ENCODE assay signal across 8 cellular contexts in genomic region chr19:10295305-10295846, GRCh38. TPM values are rescaled to one million over a fixed set of nuclear protein-coding genes. Genes with fewer than 3 reads are reported as not detected.
DNase-seq lines count a peak whose midpoint lies in the region; ATAC-seq and TF ChIP-seq lines count a peak whose summit lies in the region.

No MANE protein-coding gene starts in this region.

- peaks cover 28% of the 10 kb centered on the region for H3K36me3 Mint-ChIP-seq in Calu3 (ENCODE audit: insufficient read depth, unreplicated experiment)

- H3K9me3 Mint-ChIP-seq in Calu3 (ENCODE audit: low read depth, unreplicated experiment) = no peaks in the 10 kb centered on the region

- BruUV-seq in Calu3 (replicated peaks; lab: Mats Ljungman, UMichigan) = no TSS peak

- peak overlapping the region; percentile 62 for H3K4me3 Mint-ChIP-seq in Calu3 (ENCODE audit: low read depth, unreplicated experiment)

- peaks cover 10 to 61% (median 28%) of the 10 kb centered on the region in 12 donors for H3K4me1 ChIP-seq in heart left ventricle

- WGBS in heart left ventricle, 4 donors = 1 to 4% (median 2%) methylated on average over 18 to 48 of the region's 48 CpGs

- no peaks in the 10 kb centered on the region for H3K36me3 ChIP-seq in heart left ventricle

- DNase-seq in Calu3 (peak; percentile 49), heart left ventricle (peak in 2 of 5 donors; percentile 37 to 68), NCI-H146 (lab: John Stamatoyannopoulos, UW) (no peak), NCI-H748 (lab: John Stamatoyannopoulos, UW; ENCODE audit: unreplicated experiment) (no peak), NCI-H2107 treated with DMSO at 0.1 percent for 48 hours (lab: John Stamatoyannopoulos, UW; ENCODE audit: unreplicated experiment) (no peak)
- peak; percentile 76 for DNase-seq in activated CD8-positive, alpha-beta memory T cell treated with anti-CD3 and anti-CD28 coated beads for 24 hours
- DNase-seq in stimulated activated CD4-positive, alpha-beta T cell treated with anti-CD3 and anti-CD28 coated beads, Interleukin-4, amount 100 ng/mL, for 4 hours = peak; percentile 44 to 62

- no peaks in the 10 kb centered on the region for H3K9me3 ChIP-seq in heart left ventricle

- peak; percentile 40 for ATAC-seq in HG03196 (IDR thresholded peaks at IDR 0.05; ENCODE audit: unreplicated experiment)
- ATAC-seq in heart left ventricle = peak in 1 of 4 donors; percentile 3

- no peak for TF ChIP-seq POLR2A in heart left ventricle (IDR thresholded peaks at IDR 0.05)

- TF ChIP-seq CTCF in Calu3 (IDR thresholded peaks at IDR 0.05; ENCODE audit: unreplicated experiment) (no peak), heart left ventricle (IDR thresholded peaks at IDR 0.05) (peak in 1 of 12 donors; percentile 20)

- H3K27ac Mint-ChIP-seq in Calu3 (ENCODE audit: unreplicated experiment) = no peak overlapping the region

- peak overlapping the region in 10 of 12 donors; percentile 9 to 51 (median 27) for H3K4me3 ChIP-seq in heart left ventricle

- intact Hi-C loops in Calu3 (cut with micrococcal nuclease; ENCODE audit: unreplicated experiment) = no loop called here
- intact Hi-C loops in heart left ventricle (cut with DNase I) = no loop called here

- peaks cover 22% of the 10 kb centered on the region for H3K27me3 Mint-ChIP-seq in Calu3 (ENCODE audit: unreplicated experiment)

- H3K27ac ChIP-seq in heart left ventricle = no peak overlapping the region

- H3K4me1 Mint-ChIP-seq in Calu3 (ENCODE audit: low read depth, unreplicated experiment) = peaks cover 4% of the 10 kb centered on the region

- CTCF ChIA-PET in Calu3 (lab: Charles Lee) = interaction anchor here (0.7 kb wide), 1 partner anchor 25 kb away, joined by 5 read pairs; the partner anchor contains the start of gene ICAM1

- peaks cover 36 to 97% (median 67%) of the 10 kb centered on the region in 9 donors for H3K27me3 ChIP-seq in heart left ventricle

RNA-seq across cellular contexts. Expression of gene ICAM5, which starts 5.6 kb away (rescaled TPM):
- total RNA-seq in Calu3 (2022) (0.61 and 1.3 TPM in 2 replicates), heart left ventricle (under 1 TPM in 7 of 9 donors, not detected in 2; 0.19 to 0.98 (median 0.34) TPM)
- under 1 TPM; 0.11 to 0.35 TPM for polyA plus RNA-seq in heart left ventricle

RNA-seq across cellular contexts. Expression of gene ICAM4, which starts 8.6 kb away (rescaled TPM):
- 1.6 and 1.7 TPM in 2 replicates for total RNA-seq in Calu3 (2022)
- 1 to 10 TPM in 2 of 9 donors, under 1 TPM in 4, not detected in 3; 0.21 to 1.2 (median 0.67) TPM for total RNA-seq in heart left ventricle
- polyA plus RNA-seq in heart left ventricle = under 1 TPM; 0.33 to 0.57 TPM

RNA-seq across cellular contexts. Expression of gene ZGLP1, which starts 14.2 kb away (rescaled TPM):
- total RNA-seq in Calu3 (2022) = 4.6 and 7.0 TPM in 2 replicates
- total RNA-seq in heart left ventricle = 1 to 10 TPM in 4 of 9 donors, under 1 TPM in 5; 0.16 to 2.2 (median 0.83) TPM
- 1 to 10 TPM; 1.1 TPM for polyA plus RNA-seq in heart left ventricle

RNA-seq across cellular contexts. Expression of gene FDX2, which starts 20.4 kb away (rescaled TPM):
- total RNA-seq in Calu3 (2022) = 18.7 and 18.9 TPM in 2 replicates
- 10 to 100 TPM; 12.8 to 22.0 (median 16.6) TPM for total RNA-seq in heart left ventricle
- 10 to 100 TPM; 32.7 to 37.3 TPM for polyA plus RNA-seq in heart left ventricle

RNA-seq across cellular contexts. Expression of gene ICAM1, which starts 24.5 kb away (rescaled TPM):
- total RNA-seq in Calu3 (2022) = 91.0 and 147 TPM in 2 replicates
- 10 to 100 TPM in 5 of 9 donors, 1 to 10 TPM in 4; 6.0 to 87.6 (median 10.9) TPM for total RNA-seq in heart left ventricle
- polyA plus RNA-seq in heart left ventricle = 1 to 10 TPM; 6.1 to 9.7 TPM

Comparison
In these comparisons a context has a peak if more than half of its experiments do, and no peak if none do; other contexts are left out.
1. DNase-seq: peak in Calu3 (single experiment), activated CD8-positive, alpha-beta memory T cell treated with anti-CD3 and anti-CD28 coated beads for 24 hours (single experiment) and stimulated activated CD4-positive, alpha-beta T cell treated with anti-CD3 and anti-CD28 coated beads, Interleukin-4, amount 100 ng/mL, for 4 hours (2 of 2); none in NCI-H146 (single experiment), NCI-H748 (single experiment) and NCI-H2107 treated with DMSO at 0.1 percent for 48 hours (single experiment).